1 cellular context compared by ENCODE assay signal in genomic region chr2:238895901-238896600, GRCh38.
TF ChIP-seq lines count a peak whose summit lies in the region.

No MANE protein-coding gene starts in this region.

TF ChIP-seq in HCT116, 20 proteins besides CTCF, POLR2A, EP300 and RAD21 (continued from another document):
- no peak; the same call in 1 of the 2 replicates for TF ChIP-seq SRF (IDR thresholded peaks at IDR 0.05; ENCODE audit: low read depth)
